Comparison of ENCODE assay signal across 2 cellular contexts in genomic region chr5:141512390-141513020, GRCh38.
TF ChIP-seq lines count a peak whose summit lies in the region.

No MANE protein-coding gene starts in this region.

TF ChIP-seq in A549, 52 proteins besides CTCF, POLR2A, EP300 and RAD21:
- TF ChIP-seq SMC3 (IDR thresholded peaks at IDR 0.05) (peak; percentile 52), MAX (IDR thresholded peaks at IDR 0.05) (no peak)

TF ChIP-seq in H1, 55 proteins besides CTCF, POLR2A, EP300 and RAD21:
- TF ChIP-seq SIX5 (IDR thresholded peaks at IDR 0.05; ENCODE audit: low read depth, low read length) (no peak), TCF12 (IDR thresholded peaks at IDR 0.05; ENCODE audit: low read depth, low read length) (no peak), USF2 (IDR thresholded peaks at IDR 0.05; ENCODE audit: low read length) (no peak), PHF8 (conservative IDR thresholded peaks at IDR 0.05; ENCODE audit: low read depth, low read length) (peak; percentile 22; the same call in 1 of the 2 replicates), GABPA (IDR thresholded peaks at IDR 0.05; ENCODE audit: borderline replicate concordance, insufficient read depth, low read length) (no peak), CHD2 (IDR thresholded peaks at IDR 0.05; ENCODE audit: low read length) (no peak; the same call in 1 of the 2 replicates), CBX8 (IDR thresholded peaks at IDR 0.05; ENCODE audit: borderline replicate concordance, low read depth, low read length) (no peak), TEAD4 (IDR thresholded peaks at IDR 0.05; ENCODE audit: low read depth, low read length) (no peak), JUND (IDR thresholded peaks at IDR 0.05; ENCODE audit: low read length) (peak; percentile 52; the same call in 1 of the 2 replicates), SIN3A (conservative IDR thresholded peaks at IDR 0.05 in 1 of 2, IDR thresholded peaks at IDR 0.05 in 1 of 2; ENCODE audit: low read depth in 1 of 2, low read length in 2 of 2) (peak in 1 of 2 experiments; percentile 60; a peak in 2 of 4 replicates), EZH2 (IDR thresholded peaks at IDR 0.05; ENCODE audit: low read depth, low read length, severe bottlenecking) (no peak), CHD1 (IDR thresholded peaks at IDR 0.05; ENCODE audit: low read depth, low read length) (no peak), CEBPB (IDR thresholded peaks at IDR 0.05; ENCODE audit: low read depth, low read length) (no peak), CTBP2 (IDR thresholded peaks at IDR 0.05; ENCODE audit: borderline replicate concordance, insufficient read depth, insufficient read length, low read length) (no peak), RFX5 (IDR thresholded peaks at IDR 0.05; ENCODE audit: borderline replicate concordance, low read depth, low read length) (peak; percentile 9; the same call in 1 of the 2 replicates), JUN (IDR thresholded peaks at IDR 0.05; ENCODE audit: low read depth, low read length) (no peak), ATF3 (IDR thresholded peaks at IDR 0.05; ENCODE audit: insufficient read depth, low read depth, low read length) (no peak), ATF2 (IDR thresholded peaks at IDR 0.05; ENCODE audit: low read length) (no peak), SRF (IDR thresholded peaks at IDR 0.05; ENCODE audit: low read depth, low read length) (no peak), SIRT6 (IDR thresholded peaks at IDR 0.05; ENCODE audit: low read length) (no peak), POLR2AphosphoS5 (IDR thresholded peaks at IDR 0.05; ENCODE audit: low read depth, low read length) (peak; percentile 35; the same call in 1 of the 2 replicates), SP1 (IDR thresholded peaks at IDR 0.05; ENCODE audit: low read depth, low read length) (0 out of 2 replicates have a peak, but pooled peaks have one; percentile 24), MAFK (IDR thresholded peaks at IDR 0.05; ENCODE audit: low read depth, low read length) (no peak), BRCA1 (IDR thresholded peaks at IDR 0.05; ENCODE audit: low read depth, low read length) (0 out of 2 replicates have a peak, but pooled peaks have one; percentile 5), RNF2 (IDR thresholded peaks at IDR 0.05; ENCODE audit: borderline replicate concordance, low read depth, low read length, missing control alignments, poor library complexity, severe bottlenecking) (no peak), NRF1 (IDR thresholded peaks at IDR 0.05; ENCODE audit: low read depth, low read length) (no peak), CBX5 (IDR thresholded peaks at IDR 0.05; ENCODE audit: low read depth, low read length) (no peak), BACH1 (IDR thresholded peaks at IDR 0.05; ENCODE audit: low read length) (peak; percentile 52; the same call in 1 of the 2 replicates), CREB1 (IDR thresholded peaks at IDR 0.05) (no peak), KDM4A (IDR thresholded peaks at IDR 0.05; ENCODE audit: low read depth, low read length, severe bottlenecking) (no peak), KDM1A (IDR thresholded peaks at IDR 0.05; ENCODE audit: borderline replicate concordance, low read length) (no peak), FOSL1 (IDR thresholded peaks at IDR 0.05; ENCODE audit: insufficient read depth, low read depth, low read length) (no peak), GTF2F1 (IDR thresholded peaks at IDR 0.05; ENCODE audit: borderline replicate concordance, low read depth, low read length) (0 out of 2 replicates have a peak, but pooled peaks have one; percentile 46), BCL11A (IDR thresholded peaks at IDR 0.05; ENCODE audit: low read depth in 2 of 2, low read length in 2 of 2) (no peak), SUZ12 (IDR thresholded peaks at IDR 0.05; ENCODE audit: low read length) (no peak), HDAC2 (IDR thresholded peaks at IDR 0.05; ENCODE audit: borderline replicate concordance in 1 of 2, low read depth in 2 of 2, low read length in 2 of 2) (peak in 1 of 2 experiments; percentile 83; a peak in 2 of 4 replicates), HDAC6 (IDR thresholded peaks at IDR 0.05; ENCODE audit: low read depth, low read length) (no peak), POU5F1 (IDR thresholded peaks at IDR 0.05; ENCODE audit: low read depth, low read length) (no peak), SP2 (IDR thresholded peaks at IDR 0.05; ENCODE audit: low read length) (no peak), MAX (IDR thresholded peaks at IDR 0.05) (no peak), TBP (IDR thresholded peaks at IDR 0.05; ENCODE audit: low read depth, low read length) (no peak), KDM5A (IDR thresholded peaks at IDR 0.05; ENCODE audit: low read length) (no peak), E2F6 (IDR thresholded peaks at IDR 0.05) (no peak; the same call in 1 of the 2 replicates), TAF1 (IDR thresholded peaks at IDR 0.05; ENCODE audit: low read depth, low read length) (no peak), ASH2L (IDR thresholded peaks at IDR 0.05; ENCODE audit: low read length) (peak; percentile 13), SP4 (IDR thresholded peaks at IDR 0.05; ENCODE audit: low read length) (no peak), TAF7 (optimal IDR thresholded peaks at IDR 0.05; ENCODE audit: borderline replicate concordance, low read depth, low read length) (peak; percentile 76), YY1 (IDR thresholded peaks at IDR 0.05; ENCODE audit: low read depth, low read length) (peak; percentile 83), ZNF274 (IDR thresholded peaks at IDR 0.05; ENCODE audit: borderline replicate concordance, extremely low read depth, low read length) (no peak), SAP30 (IDR thresholded peaks at IDR 0.05; ENCODE audit: insufficient read depth, insufficient replicate concordance, low read length) (no peak), EGR1 (IDR thresholded peaks at IDR 0.05; ENCODE audit: borderline replicate concordance, low read depth, low read length) (no peak), NANOG (IDR thresholded peaks at IDR 0.05; ENCODE audit: insufficient read depth, low read depth, low read length, poor library complexity, severe bottlenecking) (no peak), RBBP5 (IDR thresholded peaks at IDR 0.05; ENCODE audit: borderline replicate concordance, low read depth, low read length) (no peak), RXRA (IDR thresholded peaks at IDR 0.05; ENCODE audit: insufficient read depth, low read depth, low read length) (no peak)
- TF ChIP-seq, protein P1, sequence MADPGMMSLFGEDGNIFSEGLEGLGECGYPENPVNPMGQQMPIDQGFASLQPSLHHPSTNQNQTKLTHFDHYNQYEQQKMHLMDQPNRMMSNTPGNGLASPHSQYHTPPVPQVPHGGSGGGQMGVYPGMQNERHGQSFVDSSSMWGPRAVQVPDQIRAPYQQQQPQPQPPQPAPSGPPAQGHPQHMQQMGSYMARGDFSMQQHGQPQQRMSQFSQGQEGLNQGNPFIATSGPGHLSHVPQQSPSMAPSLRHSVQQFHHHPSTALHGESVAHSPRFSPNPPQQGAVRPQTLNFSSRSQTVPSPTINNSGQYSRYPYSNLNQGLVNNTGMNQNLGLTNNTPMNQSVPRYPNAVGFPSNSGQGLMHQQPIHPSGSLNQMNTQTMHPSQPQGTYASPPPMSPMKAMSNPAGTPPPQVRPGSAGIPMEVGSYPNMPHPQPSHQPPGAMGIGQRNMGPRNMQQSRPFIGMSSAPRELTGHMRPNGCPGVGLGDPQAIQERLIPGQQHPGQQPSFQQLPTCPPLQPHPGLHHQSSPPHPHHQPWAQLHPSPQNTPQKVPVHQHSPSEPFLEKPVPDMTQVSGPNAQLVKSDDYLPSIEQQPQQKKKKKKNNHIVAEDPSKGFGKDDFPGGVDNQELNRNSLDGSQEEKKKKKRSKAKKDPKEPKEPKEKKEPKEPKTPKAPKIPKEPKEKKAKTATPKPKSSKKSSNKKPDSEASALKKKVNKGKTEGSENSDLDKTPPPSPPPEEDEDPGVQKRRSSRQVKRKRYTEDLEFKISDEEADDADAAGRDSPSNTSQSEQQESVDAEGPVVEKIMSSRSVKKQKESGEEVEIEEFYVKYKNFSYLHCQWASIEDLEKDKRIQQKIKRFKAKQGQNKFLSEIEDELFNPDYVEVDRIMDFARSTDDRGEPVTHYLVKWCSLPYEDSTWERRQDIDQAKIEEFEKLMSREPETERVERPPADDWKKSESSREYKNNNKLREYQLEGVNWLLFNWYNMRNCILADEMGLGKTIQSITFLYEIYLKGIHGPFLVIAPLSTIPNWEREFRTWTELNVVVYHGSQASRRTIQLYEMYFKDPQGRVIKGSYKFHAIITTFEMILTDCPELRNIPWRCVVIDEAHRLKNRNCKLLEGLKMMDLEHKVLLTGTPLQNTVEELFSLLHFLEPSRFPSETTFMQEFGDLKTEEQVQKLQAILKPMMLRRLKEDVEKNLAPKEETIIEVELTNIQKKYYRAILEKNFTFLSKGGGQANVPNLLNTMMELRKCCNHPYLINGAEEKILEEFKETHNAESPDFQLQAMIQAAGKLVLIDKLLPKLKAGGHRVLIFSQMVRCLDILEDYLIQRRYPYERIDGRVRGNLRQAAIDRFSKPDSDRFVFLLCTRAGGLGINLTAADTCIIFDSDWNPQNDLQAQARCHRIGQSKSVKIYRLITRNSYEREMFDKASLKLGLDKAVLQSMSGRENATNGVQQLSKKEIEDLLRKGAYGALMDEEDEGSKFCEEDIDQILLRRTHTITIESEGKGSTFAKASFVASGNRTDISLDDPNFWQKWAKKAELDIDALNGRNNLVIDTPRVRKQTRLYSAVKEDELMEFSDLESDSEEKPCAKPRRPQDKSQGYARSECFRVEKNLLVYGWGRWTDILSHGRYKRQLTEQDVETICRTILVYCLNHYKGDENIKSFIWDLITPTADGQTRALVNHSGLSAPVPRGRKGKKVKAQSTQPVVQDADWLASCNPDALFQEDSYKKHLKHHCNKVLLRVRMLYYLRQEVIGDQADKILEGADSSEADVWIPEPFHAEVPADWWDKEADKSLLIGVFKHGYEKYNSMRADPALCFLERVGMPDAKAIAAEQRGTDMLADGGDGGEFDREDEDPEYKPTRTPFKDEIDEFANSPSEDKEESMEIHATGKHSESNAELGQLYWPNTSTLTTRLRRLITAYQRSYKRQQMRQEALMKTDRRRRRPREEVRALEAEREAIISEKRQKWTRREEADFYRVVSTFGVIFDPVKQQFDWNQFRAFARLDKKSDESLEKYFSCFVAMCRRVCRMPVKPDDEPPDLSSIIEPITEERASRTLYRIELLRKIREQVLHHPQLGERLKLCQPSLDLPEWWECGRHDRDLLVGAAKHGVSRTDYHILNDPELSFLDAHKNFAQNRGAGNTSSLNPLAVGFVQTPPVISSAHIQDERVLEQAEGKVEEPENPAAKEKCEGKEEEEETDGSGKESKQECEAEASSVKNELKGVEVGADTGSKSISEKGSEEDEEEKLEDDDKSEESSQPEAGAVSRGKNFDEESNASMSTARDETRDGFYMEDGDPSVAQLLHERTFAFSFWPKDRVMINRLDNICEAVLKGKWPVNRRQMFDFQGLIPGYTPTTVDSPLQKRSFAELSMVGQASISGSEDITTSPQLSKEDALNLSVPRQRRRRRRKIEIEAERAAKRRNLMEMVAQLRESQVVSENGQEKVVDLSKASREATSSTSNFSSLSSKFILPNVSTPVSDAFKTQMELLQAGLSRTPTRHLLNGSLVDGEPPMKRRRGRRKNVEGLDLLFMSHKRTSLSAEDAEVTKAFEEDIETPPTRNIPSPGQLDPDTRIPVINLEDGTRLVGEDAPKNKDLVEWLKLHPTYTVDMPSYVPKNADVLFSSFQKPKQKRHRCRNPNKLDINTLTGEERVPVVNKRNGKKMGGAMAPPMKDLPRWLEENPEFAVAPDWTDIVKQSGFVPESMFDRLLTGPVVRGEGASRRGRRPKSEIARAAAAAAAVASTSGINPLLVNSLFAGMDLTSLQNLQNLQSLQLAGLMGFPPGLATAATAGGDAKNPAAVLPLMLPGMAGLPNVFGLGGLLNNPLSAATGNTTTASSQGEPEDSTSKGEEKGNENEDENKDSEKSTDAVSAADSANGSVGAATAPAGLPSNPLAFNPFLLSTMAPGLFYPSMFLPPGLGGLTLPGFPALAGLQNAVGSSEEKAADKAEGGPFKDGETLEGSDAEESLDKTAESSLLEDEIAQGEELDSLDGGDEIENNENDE (IDR thresholded peaks at IDR 0.05; ENCODE audit: insufficient replicate concordance, low read length) = no peak
